23 cellular contexts compared by ENCODE assay signal in genomic region chr4:77454858-77455257, GRCh38.
"Had no signal": no experiment of that assay in that cellular context is flagged by ENCODE, and none has a peak within 500 bp of the region (broad histone marks: within the 10 kb centered on the region; RNA-seq: fewer than 3 reads in every experiment).

No MANE protein-coding gene starts in this region.

- H3K36me3 Mint-ChIP-seq: activated naive CD4-positive, alpha-beta T cell treated with anti-CD3 and anti-CD28 coated beads, Interleukin-2, amount 10 ng/mL, durations not matched to agents 7 days and 5 days; natural killer cell had no signal

- DNase-seq: activated CD4-positive, alpha-beta T cell treated with anti-CD3 and anti-CD28 coated beads, Interleukin-2, amount 50 U/mL, for 1 hour; activated CD8-positive, alpha-beta memory T cell treated with anti-CD3 and anti-CD28 coated beads, Interleukin-2, amount 50 U/mL, for 48 hours; activated effector memory CD4-positive, alpha-beta T cell treated with Interleukin-2 at 50 U/mL for 16 hours; activated naive CD4-positive, alpha-beta T cell treated with anti-CD3 and anti-CD28 coated beads, Interleukin-2, amount 10 ng/mL, durations not matched to agents 7 days and 5 days; activated naive CD8-positive, alpha-beta T cell treated with anti-CD3 and anti-CD28 coated beads, Interleukin-2, amount 50 U/mL, for 24 hours; activated T-cell treated with anti-CD3 and anti-CD28 coated beads, Interleukin-2, amount 50 U/mL, for 48 hours; aorta; cerebellar nuclear complex; effector CD8-positive, alpha-beta T cell; esophagus squamous epithelium; foreskin melanocyte; glutamatergic neuron; hippocampal formation; natural killer cell; ovary; stimulated activated CD4-positive, alpha-beta T cell treated with anti-CD3 and anti-CD28 coated beads, Interleukin-12 subunit alpha, Interleukin-12 subunit beta, amount 100 ng/mL, for 4 hours; stimulated activated CD4-positive, alpha-beta T cell treated with anti-CD3 and anti-CD28 coated beads, Interleukin-1b, Interleukin-23, amount 100 ng/mL, for 48 hours; stimulated activated naive CD4-positive, alpha-beta T cell treated with Interleukin-2 at 50 U/mL for 16 hours; T1000; tibial artery had no signal

- ATAC-seq: activated CD4-positive, CD25-positive, alpha-beta regulatory T cell treated with anti-CD3 and anti-CD28 coated beads, Interleukin-2, amount 50 U/mL, for 24 hours; activated naive CD8-positive, alpha-beta T cell treated with anti-CD3 and anti-CD28 coated beads, Interleukin-2, amount 50 U/mL, for 24 hours; left lobe of liver; natural killer cell had no signal

- H3K4me1 ChIP-seq: esophagus squamous epithelium, tibial artery had no signal

- H3K4me1 Mint-ChIP-seq: activated naive CD4-positive, alpha-beta T cell treated with anti-CD3 and anti-CD28 coated beads, Interleukin-2, amount 10 ng/mL, durations not matched to agents 7 days and 5 days; activated naive CD8-positive, alpha-beta T cell treated with anti-CD3 and anti-CD28 coated beads, Interleukin-2, amount 50 U/mL, for 24 hours; natural killer cell had no signal

- H3K4me3 ChIP-seq: esophagus squamous epithelium, lung, ovary, tibial artery had no signal

- H3K36me3 ChIP-seq: esophagus squamous epithelium, ovary, tibial artery had no signal

- H3K27me3 ChIP-seq: esophagus squamous epithelium, ovary, tibial artery had no signal

- H3K27ac ChIP-seq: esophagus squamous epithelium, ovary, tibial artery had no signal

- H3K27ac Mint-ChIP-seq: activated naive CD4-positive, alpha-beta T cell treated with anti-CD3 and anti-CD28 coated beads, Interleukin-2, amount 10 ng/mL, durations not matched to agents 7 days and 5 days; activated naive CD8-positive, alpha-beta T cell treated with anti-CD3 and anti-CD28 coated beads, Interleukin-2, amount 50 U/mL, for 24 hours; natural killer cell had no signal

- H3K9me3 Mint-ChIP-seq: activated naive CD8-positive, alpha-beta T cell treated with anti-CD3 and anti-CD28 coated beads, Interleukin-2, amount 50 U/mL, for 24 hours had no signal

- H3K4me3 Mint-ChIP-seq: activated naive CD4-positive, alpha-beta T cell treated with anti-CD3 and anti-CD28 coated beads, Interleukin-2, amount 10 ng/mL, durations not matched to agents 7 days and 5 days; activated naive CD8-positive, alpha-beta T cell treated with anti-CD3 and anti-CD28 coated beads, Interleukin-2, amount 50 U/mL, for 24 hours; natural killer cell had no signal

- H3K9me3 ChIP-seq: ovary had no signal

- H3K27me3 Mint-ChIP-seq: activated naive CD4-positive, alpha-beta T cell treated with anti-CD3 and anti-CD28 coated beads, Interleukin-2, amount 10 ng/mL, durations not matched to agents 7 days and 5 days; activated naive CD8-positive, alpha-beta T cell treated with anti-CD3 and anti-CD28 coated beads, Interleukin-2, amount 50 U/mL, for 24 hours had no signal
